ENCODE assay signal across 16 cellular contexts in the genomic region with DNA sequence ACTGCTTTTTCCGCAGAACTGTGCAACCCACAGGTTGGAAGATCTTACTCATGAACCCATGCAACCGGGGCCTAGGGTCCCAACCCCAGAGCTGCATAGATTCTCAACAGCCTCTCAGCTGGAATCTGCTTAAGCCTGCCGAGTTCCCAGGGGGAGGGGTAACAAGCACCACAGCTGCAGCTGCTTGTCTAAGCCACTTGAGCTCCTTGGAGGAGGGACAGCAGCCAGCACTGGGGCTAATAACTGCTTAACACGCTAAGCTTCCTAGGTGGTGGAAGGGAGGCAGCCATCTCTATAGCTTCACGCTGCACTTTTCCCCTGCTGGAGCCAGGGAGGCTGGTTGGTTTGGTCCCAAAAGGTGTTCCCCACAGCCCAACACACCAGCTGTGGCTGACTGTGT.
"Had no signal": no experiment of that assay in that cellular context is flagged by ENCODE, and none has a peak within 500 bp of the region (broad histone marks: within the 10 kb centered on the region; RNA-seq: fewer than 3 reads in every experiment).

No MANE protein-coding gene starts in this region.

- H3K4me3 ChIP-seq: cardiac muscle cell, lower lobe of right lung, tibial nerve, vagina had no signal

- DNase-seq: activated CD4-positive, alpha-beta T cell treated with anti-CD3 and anti-CD28 coated beads, Interleukin-2, amount 10 ng/mL, durations not matched to agents 24 days and 14 days; activated CD8-positive, alpha-beta T cell treated with anti-CD3 and anti-CD28 coated beads for 36 hours; activated naive CD4-positive, alpha-beta T cell; activated naive CD8-positive, alpha-beta T cell treated with anti-CD3 and anti-CD28 coated beads, Interleukin-2, amount 10 ng/mL, durations not matched to agents 7 days and 5 days; activated T-cell treated with anti-CD3 and anti-CD28 coated beads, Interleukin-2, amount 50 U/mL, for 1 hour; dermis blood vessel endothelial cell; effector memory CD8-positive, alpha-beta T cell; left colon; lower lobe of right lung; occipital lobe; retina; stimulated activated CD4-positive, alpha-beta T cell treated with anti-CD3 and anti-CD28 coated beads, Interleukin-2, amount 100 ng/mL, for 24 hours; stimulated activated naive CD8-positive, alpha-beta T cell treated with anti-CD3 and anti-CD28 coated beads, Interleukin-15, Interleukin-2, amounts not matched to agents 100 U/mL and 50 U/mL, for 24 hours had no signal

- H3K9me3 ChIP-seq: lower lobe of right lung, vagina had no signal

- H3K4me1 ChIP-seq: lower lobe of right lung, tibial nerve, vagina had no signal

- H3K27me3 ChIP-seq: cardiac muscle cell, tibial nerve, vagina had no signal

- H3K27ac ChIP-seq: cardiac muscle cell, lower lobe of right lung, tibial nerve, vagina had no signal

- H3K36me3 ChIP-seq: cardiac muscle cell, lower lobe of right lung, tibial nerve, vagina had no signal
